8 cellular contexts compared by ENCODE assay signal in genomic region chr19:8321067-8321759, GRCh38. TPM values are rescaled to one million over a fixed set of nuclear protein-coding genes. Genes with fewer than 3 reads are reported as not detected.
DNase-seq lines count a peak whose midpoint lies in the region; ATAC-seq and TF ChIP-seq lines count a peak whose summit lies in the region.

Gene NDUFA7 (minus strand): TSS chr19:8321375. CDS start chr19:8321358, 17 bp downstream.
Gene RPS28 (plus strand): TSS chr19:8321496. CDS start chr19:8321531, 35 bp downstream.

- ATAC-seq in HG02798 (IDR thresholded peaks at IDR 0.05; ENCODE audit: poor library complexity, unreplicated experiment) (peak; percentile 94), Right ventricle myocardium inferior (peak; percentile 95)
- peak; percentile 82 for ATAC-seq in activated naive CD8-positive, alpha-beta T cell treated with anti-CD3 and anti-CD28 coated beads, Interleukin-2, amount 50 U/mL, for 24 hours

- peak within 1 kb of the TSS; percentile 89 for H3K9ac ChIP-seq in parathyroid adenoma

- peaks cover 42% of the 10 kb centered on the region for H3K36me3 Mint-ChIP-seq in activated naive CD8-positive, alpha-beta T cell treated with anti-CD3 and anti-CD28 coated beads, Interleukin-2, amount 50 U/mL, for 24 hours (ENCODE audit: low read depth)

- no peaks in the 10 kb centered on the region for H3K9me3 Mint-ChIP-seq in activated naive CD8-positive, alpha-beta T cell treated with anti-CD3 and anti-CD28 coated beads, Interleukin-2, amount 50 U/mL, for 24 hours

- H3K4me2 ChIP-seq in parathyroid adenoma (ENCODE audit: low read length), result peak within 1 kb of the TSS; percentile 97

- H3K27me3 ChIP-seq in parathyroid adenoma (ENCODE audit: control insufficient read depth, insufficient read depth, low read length) (no peaks in the 10 kb centered on the region), tibial artery (no peaks in the 10 kb centered on the region)

- peak; percentile 34 for TF ChIP-seq CTCF in GM12874 (IDR thresholded peaks at IDR 0.05; ENCODE audit: insufficient read depth, low read depth, low read length)
- peak; percentile 27 for TF ChIP-seq CTCF in parathyroid adenoma (IDR thresholded peaks at IDR 0.05)
- peak in 1 of 2 experiments; percentile 20 for TF ChIP-seq CTCF in tibial artery (IDR thresholded peaks at IDR 0.05)

- H3K27me3 Mint-ChIP-seq in activated naive CD8-positive, alpha-beta T cell treated with anti-CD3 and anti-CD28 coated beads, Interleukin-2, amount 50 U/mL, for 24 hours, result no peaks in the 10 kb centered on the region

- DNase-seq in NCI-H1436 (lab: John Stamatoyannopoulos, UW) (peak; percentile 92), SW480 (ENCODE audit: low spot score) (peak; percentile 93), Right ventricle myocardium inferior (ENCODE audit: missing footprints) (peak; percentile 99), tibial artery (peak; percentile 94 to 98)
- DNase-seq in activated naive CD8-positive, alpha-beta T cell treated with anti-CD3 and anti-CD28 coated beads, Interleukin-2, amount 50 U/mL, for 24 hours, result peak; percentile 98

- peak within 1 kb of the TSS; percentile 96 for H3K27ac Mint-ChIP-seq in activated naive CD8-positive, alpha-beta T cell treated with anti-CD3 and anti-CD28 coated beads, Interleukin-2, amount 50 U/mL, for 24 hours

- H3K9me3 ChIP-seq in parathyroid adenoma (ENCODE audit: control insufficient read depth, low read length) (no peaks in the 10 kb centered on the region), tibial artery (no peaks in the 10 kb centered on the region)

- H3K4me1 Mint-ChIP-seq in activated naive CD8-positive, alpha-beta T cell treated with anti-CD3 and anti-CD28 coated beads, Interleukin-2, amount 50 U/mL, for 24 hours, result peaks cover 32% of the 10 kb centered on the region

- peak within 1 kb of the TSS; percentile 79 for H2AFZ ChIP-seq in parathyroid adenoma

- H3K4me1 ChIP-seq in parathyroid adenoma, result peaks cover 16% of the 10 kb centered on the region
- H3K4me1 ChIP-seq in tibial artery, result peaks cover 0 to 36% (median 30%) of the 10 kb centered on the region in 4 donors

- peak within 1 kb of the TSS; percentile 82 for H3K27ac ChIP-seq in parathyroid adenoma
- peak within 1 kb of the TSS; percentile 93 to 95 for H3K27ac ChIP-seq in tibial artery

- peaks cover 30% of the 10 kb centered on the region for H3K79me2 ChIP-seq in parathyroid adenoma

- peak within 1 kb of the TSS; percentile 99 for H3K4me3 Mint-ChIP-seq in activated naive CD8-positive, alpha-beta T cell treated with anti-CD3 and anti-CD28 coated beads, Interleukin-2, amount 50 U/mL, for 24 hours

- no peaks in the 10 kb centered on the region for H3K36me3 ChIP-seq in parathyroid adenoma (ENCODE audit: control insufficient read depth, insufficient read depth, low read length)
- peaks cover 0 to 36% (median 28%) of the 10 kb centered on the region in 3 donors for H3K36me3 ChIP-seq in tibial artery

- intact Hi-C loops in Right ventricle myocardium inferior (cut with DNase I) (no loop called here), tibial artery (cut with DNase I; ENCODE audit: low total_unique reads) (no loop called here)

- H3K4me3 ChIP-seq in parathyroid adenoma (ENCODE audit: low read depth, low read length) (peak within 1 kb of the TSS; percentile 99), tibial artery (peak within 1 kb of the TSS; percentile 91 to 98)

RNA-seq across cellular contexts. Expression of gene NDUFA7, which starts in this region (rescaled TPM):
- 129 TPM for total RNA-seq in Right ventricle myocardium inferior

RNA-seq across cellular contexts. Expression of gene RPS28, which starts in this region (rescaled TPM):
- total RNA-seq in Right ventricle myocardium inferior, result 1,212 TPM

Comparison
In these comparisons a context has a peak if more than half of its experiments do, and no peak if none do; other contexts are left out.
1. Peak in every context shown above with its lines: DNase-seq, ATAC-seq, H3K4me3 ChIP-seq and H3K27ac ChIP-seq.